In the genomic region with DNA sequence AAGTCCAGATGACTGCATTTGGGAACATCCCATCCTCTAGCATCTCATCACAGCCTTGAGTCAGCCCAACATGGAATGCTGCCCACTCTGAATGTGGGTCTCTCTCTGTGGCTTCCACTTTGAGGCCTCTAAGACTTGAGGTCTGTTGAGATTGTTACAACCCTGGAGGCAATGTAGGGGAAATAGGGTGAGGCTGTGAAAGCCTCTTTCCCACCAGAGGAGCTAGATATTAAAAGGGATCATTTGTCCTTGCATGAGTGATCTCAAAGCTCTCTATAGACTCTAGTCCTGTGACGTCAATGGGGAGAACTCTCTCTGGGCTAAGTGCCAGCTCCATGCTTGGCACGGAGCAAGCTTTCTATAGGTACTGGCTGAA, we compare ENCODE assay signal across 1 cellular context.
TF ChIP-seq lines count a peak whose summit lies in the region.

No MANE protein-coding gene starts in this region.

TF ChIP-seq in HCT116, 20 proteins besides CTCF, POLR2A, EP300 and RAD21 (continued from another document):
- no peak for TF ChIP-seq TCF7L2 (IDR thresholded peaks at IDR 0.05; ENCODE audit: borderline replicate concordance, extremely low read depth, insufficient read depth, insufficient read length)
- TF ChIP-seq ELF1 (IDR thresholded peaks at IDR 0.05; ENCODE audit: borderline replicate concordance, low read depth) = no peak
